Comparison of ENCODE assay signal across 8 cellular contexts in genomic region chr5:43019615-43020293, GRCh38.
A peak's percentile ranks its signal among the peaks of the same experiment; 100 is the strongest.
DNase-seq lines count a peak whose midpoint lies in the region; ATAC-seq and TF ChIP-seq lines count a peak whose summit lies in the region.

No MANE protein-coding gene starts in this region.

- no peaks in the 10 kb centered on the region for H3K36me3 ChIP-seq in brain microvascular endothelial cell (replicated peaks)

- peak overlapping the region; percentile 96 for H3K27ac ChIP-seq in brain microvascular endothelial cell

- DNase-seq in NCI-H446 (lab: John Stamatoyannopoulos, UW) (peak; percentile 24 to 60), NCI-H446 treated with DMSO at 0.1 percent for 48 hours (lab: John Stamatoyannopoulos, UW) (no peak), NCI-H187 (lab: John Stamatoyannopoulos, UW) (peak; percentile 92 to 95), T-helper 9 cell (peak; percentile 69), brain microvascular endothelial cell (peak; percentile 85), left kidney (ENCODE audit: low read depth, low spot score) (peak; percentile 90)
- DNase-seq in stimulated activated CD4-positive, alpha-beta T cell treated with anti-CD3 and anti-CD28 coated beads, Interleukin-4, amount 100 ng/mL, for 4 hours: peak; percentile 65 to 84

- ATAC-seq in HG02943 (IDR thresholded peaks at IDR 0.05; ENCODE audit: low read depth, unreplicated experiment): peak; percentile 74

- peak overlapping the region; percentile 66 for H3K4me3 ChIP-seq in brain microvascular endothelial cell (ENCODE audit: low read depth, low read length)

- in situ Hi-C loops in brain microvascular endothelial cell (cut with HindIII; ENCODE audit: low pct_ligation_motif_present, low sequenced_read_pairs): no loop called here

- H3K27me3 ChIP-seq in brain microvascular endothelial cell (replicated peaks): no peaks in the 10 kb centered on the region

- peak; percentile 72 for TF ChIP-seq CTCF in brain microvascular endothelial cell (IDR thresholded peaks at IDR 0.05; ENCODE audit: low read depth, low read length, missing control alignments)
